ENCODE assay signal across 8 cellular contexts in the genomic region with DNA sequence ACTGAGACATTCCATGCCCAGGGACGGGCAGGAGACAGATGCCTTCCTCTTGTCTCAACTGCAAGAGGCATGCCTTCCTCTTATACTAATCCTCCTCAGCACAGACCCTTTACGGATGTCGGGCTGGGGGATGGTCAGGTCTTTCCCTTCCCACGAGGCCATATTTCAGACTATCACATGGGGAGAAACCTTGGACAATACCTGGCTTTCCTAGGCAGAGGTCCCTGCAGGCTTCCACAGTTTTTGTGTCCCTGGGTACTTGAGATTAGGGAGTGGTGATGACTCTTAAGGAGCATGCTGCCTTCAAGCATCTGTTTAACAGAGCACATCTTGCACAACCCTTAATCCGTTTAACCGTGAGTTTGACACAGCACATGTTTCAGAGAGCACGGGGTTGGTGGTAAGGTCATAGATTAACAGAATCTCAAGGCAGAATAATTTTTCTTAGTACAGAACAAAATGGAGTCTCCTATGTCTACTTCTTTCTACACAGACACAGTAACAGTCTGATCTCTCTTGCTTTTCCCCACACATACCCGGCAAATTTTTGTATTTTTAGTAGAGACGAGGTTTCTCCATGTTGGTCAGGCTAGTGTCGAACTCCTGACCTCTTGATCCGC. TPM values are rescaled to one million over a fixed set of nuclear protein-coding genes. Genes with fewer than 3 reads are reported as not detected.
DNase-seq lines count a peak whose midpoint lies in the region; ATAC-seq and TF ChIP-seq lines count a peak whose summit lies in the region.
"Not testable (repeated sequence)": the region's sequence is repeated elsewhere in the genome, so short reads cannot be mapped to it uniquely, and the experiment has no call there.

No MANE protein-coding gene starts in this region.

- POLR2A ChIA-PET in naive thymus-derived CD4-positive, alpha-beta T cell (lab: Charles Lee) = not testable (repeated sequence)

- not testable (repeated sequence) for DNase-seq in Calu3; T-helper 2 cell treated with Interferon-gamma antibody and Interleukin-4, amounts not matched to agents 5 μg/mL and 100 μg/mL, for 36 hours (ENCODE audit: low spot score); activated naive CD8-positive, alpha-beta T cell treated with anti-CD3 and anti-CD28 coated beads, Interleukin-2, amount 50 U/mL, for 24 hours; naive thymus-derived CD4-positive, alpha-beta T cell; stimulated activated naive B cell treated with anti-CD40 and anti-IgM and Interleukin-4, amounts not matched to agents 10 μg/mL and 1 μg/mL and 100 μg/mL, for 72 hours
- DNase-seq in OCI-M1 (lab: John Stamatoyannopoulos, UW) (peak; percentile 44), erythroblast (lab: John Stamatoyannopoulos, UW) (peak; percentile 10 to 17)

- intact Hi-C loops in Calu3 (cut with micrococcal nuclease; ENCODE audit: unreplicated experiment) = loop anchor here (5.0 kb wide), 1 partner anchor 100 kb away; no protein-coding TSS in a partner anchor
- intact Hi-C loops in naive thymus-derived CD4-positive, alpha-beta T cell (cut with micrococcal nuclease) = loop anchor here (5.0 to 10.0 kb wide), 3 partner anchors 230 to 1450 kb away; a partner anchor contains a TSS

- H3K9me3 ChIP-seq in naive thymus-derived CD4-positive, alpha-beta T cell (ENCODE audit: control insufficient read depth in 2 of 3, low read length in 3 of 3) = not testable (repeated sequence)

- not testable (repeated sequence) for TF ChIP-seq CTCF in Calu3 (IDR thresholded peaks at IDR 0.05; ENCODE audit: unreplicated experiment)

- TF ChIP-seq POLR2A in erythroblast (IDR thresholded peaks at IDR 0.05; ENCODE audit: low read length) = not testable (repeated sequence)

- not testable (repeated sequence) for H3K4me3 ChIP-seq in naive thymus-derived CD4-positive, alpha-beta T cell (ENCODE audit: low read length)

- H3K27me3 Mint-ChIP-seq in Calu3 (ENCODE audit: unreplicated experiment); IgD-negative memory B cell; T-helper 2 cell treated with Interferon-gamma antibody and Interleukin-4, amounts not matched to agents 5 μg/mL and 100 μg/mL, for 36 hours (ENCODE audit: low read depth); activated naive CD8-positive, alpha-beta T cell treated with anti-CD3 and anti-CD28 coated beads, Interleukin-2, amount 50 U/mL, for 24 hours; naive thymus-derived CD4-positive, alpha-beta T cell; stimulated activated naive B cell treated with anti-CD40 and anti-IgM and Interleukin-4, amounts not matched to agents 10 μg/mL and 1 μg/mL and 100 μg/mL, for 72 hours: not testable (repeated sequence)

- H3K9me3 Mint-ChIP-seq in Calu3 (ENCODE audit: low read depth, unreplicated experiment); IgD-negative memory B cell; T-helper 2 cell treated with Interferon-gamma antibody and Interleukin-4, amounts not matched to agents 5 μg/mL and 100 μg/mL, for 36 hours; activated naive CD8-positive, alpha-beta T cell treated with anti-CD3 and anti-CD28 coated beads, Interleukin-2, amount 50 U/mL, for 24 hours; naive thymus-derived CD4-positive, alpha-beta T cell; stimulated activated naive B cell treated with anti-CD40 and anti-IgM and Interleukin-4, amounts not matched to agents 10 μg/mL and 1 μg/mL and 100 μg/mL, for 72 hours: not testable (repeated sequence)

- H3K4me3 Mint-ChIP-seq in Calu3 (ENCODE audit: low read depth, unreplicated experiment) (peak overlapping the region; percentile 95), IgD-negative memory B cell (peak overlapping the region in 2 of 4 donors; percentile 97 to 99)
- H3K4me3 Mint-ChIP-seq in T-helper 2 cell treated with Interferon-gamma antibody and Interleukin-4, amounts not matched to agents 5 μg/mL and 100 μg/mL, for 36 hours = peak overlapping the region; percentile 42
- peak overlapping the region; percentile 90 for H3K4me3 Mint-ChIP-seq in activated naive CD8-positive, alpha-beta T cell treated with anti-CD3 and anti-CD28 coated beads, Interleukin-2, amount 50 U/mL, for 24 hours
- H3K4me3 Mint-ChIP-seq in naive thymus-derived CD4-positive, alpha-beta T cell = peak overlapping the region in 9 of 10 donors; percentile 36 to 99 (median 81)
- not testable (repeated sequence) for H3K4me3 Mint-ChIP-seq in stimulated activated naive B cell treated with anti-CD40 and anti-IgM and Interleukin-4, amounts not matched to agents 10 μg/mL and 1 μg/mL and 100 μg/mL, for 72 hours

- ATAC-seq in activated naive CD8-positive, alpha-beta T cell treated with anti-CD3 and anti-CD28 coated beads, Interleukin-2, amount 50 U/mL, for 24 hours; naive thymus-derived CD4-positive, alpha-beta T cell; stimulated activated naive B cell treated with anti-CD40 and anti-IgM and Interleukin-4, amounts not matched to agents 10 μg/mL and 1 μg/mL and 100 μg/mL, for 72 hours (replicated peaks): not testable (repeated sequence)

- BruUV-seq in Calu3 (replicated peaks; lab: Mats Ljungman, UMichigan) = not testable (repeated sequence)

- peaks cover 48% of the 10 kb centered on the region for H3K4me1 Mint-ChIP-seq in Calu3 (ENCODE audit: low read depth, unreplicated experiment)
- peaks cover 25 to 42% (median 42%) of the 10 kb centered on the region in 3 donors for H3K4me1 Mint-ChIP-seq in IgD-negative memory B cell
- H3K4me1 Mint-ChIP-seq in T-helper 2 cell treated with Interferon-gamma antibody and Interleukin-4, amounts not matched to agents 5 μg/mL and 100 μg/mL, for 36 hours (ENCODE audit: low read depth) = peaks cover 32% of the 10 kb centered on the region
- peaks cover 54% of the 10 kb centered on the region for H3K4me1 Mint-ChIP-seq in activated naive CD8-positive, alpha-beta T cell treated with anti-CD3 and anti-CD28 coated beads, Interleukin-2, amount 50 U/mL, for 24 hours
- peaks cover 35 to 66% (median 57%) of the 10 kb centered on the region in 7 donors for H3K4me1 Mint-ChIP-seq in naive thymus-derived CD4-positive, alpha-beta T cell
- peaks cover 24 to 34% of the 10 kb centered on the region in 2 donors for H3K4me1 Mint-ChIP-seq in stimulated activated naive B cell treated with anti-CD40 and anti-IgM and Interleukin-4, amounts not matched to agents 10 μg/mL and 1 μg/mL and 100 μg/mL, for 72 hours

- CTCF ChIA-PET in Calu3 (lab: Charles Lee); naive thymus-derived CD4-positive, alpha-beta T cell (lab: Charles Lee): not testable (repeated sequence)

- H3K27me3 ChIP-seq in naive thymus-derived CD4-positive, alpha-beta T cell (ENCODE audit: control insufficient read depth in 2 of 2, insufficient read depth in 2 of 2, low read length in 2 of 2) = not testable (repeated sequence)

- H3K27ac Mint-ChIP-seq in Calu3 (ENCODE audit: unreplicated experiment) (peak overlapping the region; percentile 40), IgD-negative memory B cell (peak overlapping the region in 2 of 3 donors; percentile 21 to 76)
- not testable (repeated sequence) for H3K27ac Mint-ChIP-seq in T-helper 2 cell treated with Interferon-gamma antibody and Interleukin-4, amounts not matched to agents 5 μg/mL and 100 μg/mL, for 36 hours; activated naive CD8-positive, alpha-beta T cell treated with anti-CD3 and anti-CD28 coated beads, Interleukin-2, amount 50 U/mL, for 24 hours
- H3K27ac Mint-ChIP-seq in naive thymus-derived CD4-positive, alpha-beta T cell = peak overlapping the region in 3 of 9 donors; percentile 26 to 59 (median 49)
- peak overlapping the region; percentile 9 for H3K27ac Mint-ChIP-seq in stimulated activated naive B cell treated with anti-CD40 and anti-IgM and Interleukin-4, amounts not matched to agents 10 μg/mL and 1 μg/mL and 100 μg/mL, for 72 hours

- not testable (repeated sequence) for H3K27ac ChIP-seq in naive thymus-derived CD4-positive, alpha-beta T cell (ENCODE audit: low read depth, low read length)

- peaks cover 36% of the 10 kb centered on the region for H3K36me3 Mint-ChIP-seq in Calu3 (ENCODE audit: insufficient read depth, unreplicated experiment)
- not testable (repeated sequence) for H3K36me3 Mint-ChIP-seq in IgD-negative memory B cell; T-helper 2 cell treated with Interferon-gamma antibody and Interleukin-4, amounts not matched to agents 5 μg/mL and 100 μg/mL, for 36 hours (ENCODE audit: low read depth); activated naive CD8-positive, alpha-beta T cell treated with anti-CD3 and anti-CD28 coated beads, Interleukin-2, amount 50 U/mL, for 24 hours (ENCODE audit: low read depth); naive thymus-derived CD4-positive, alpha-beta T cell; stimulated activated naive B cell treated with anti-CD40 and anti-IgM and Interleukin-4, amounts not matched to agents 10 μg/mL and 1 μg/mL and 100 μg/mL, for 72 hours

- H3K4me1 ChIP-seq in naive thymus-derived CD4-positive, alpha-beta T cell (ENCODE audit: control insufficient read depth in 2 of 2, insufficient read depth in 2 of 2, low read length in 2 of 2) = peaks cover 18 to 31% of the 10 kb centered on the region in 2 donors

- not testable (repeated sequence) for H3K36me3 ChIP-seq in naive thymus-derived CD4-positive, alpha-beta T cell (ENCODE audit: control insufficient read depth in 2 of 3, insufficient read depth in 3 of 3, low read length in 3 of 3)

RNA-seq across cellular contexts. Expression of a gene that starts 2.2 kb away (rescaled TPM):
- total RNA-seq in Calu3 (2022) = 190 TPM in 2 replicates
- polyA plus RNA-seq in IgD-negative memory B cell = 90.2 TPM
- 100 to 1,000 TPM in 3 of 5 experiments, 10 to 100 TPM in 2; 69.4 to 111 (median 108) TPM for total RNA-seq in naive thymus-derived CD4-positive, alpha-beta T cell
- polyA plus RNA-seq in naive thymus-derived CD4-positive, alpha-beta T cell = 100 to 1,000 TPM; 112 TPM
